1 cellular context compared by ENCODE assay signal in the genomic region with DNA sequence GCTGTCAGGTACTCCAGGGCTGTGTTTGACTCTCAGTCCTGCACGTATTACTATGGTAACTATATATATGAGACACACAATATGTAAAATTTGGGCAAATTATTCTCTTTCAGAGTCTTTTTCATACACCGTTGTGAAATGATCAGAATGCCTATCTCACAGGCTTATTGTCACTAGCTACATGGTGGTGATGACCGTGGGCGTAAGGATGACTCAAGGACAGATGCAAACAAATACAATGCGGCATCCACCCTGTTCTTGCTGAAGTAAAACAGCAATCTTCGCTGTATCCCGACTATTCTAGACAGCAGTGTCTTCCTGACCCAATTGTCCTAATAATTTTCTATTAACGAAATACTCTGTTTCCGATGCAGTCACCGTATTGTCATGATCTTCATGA.
A peak's percentile ranks its signal among the peaks of the same experiment; 100 is the strongest.
TF ChIP-seq lines count a peak whose summit lies in the region.

No MANE protein-coding gene starts in this region.

TF ChIP-seq in GM12878, 131 proteins besides CTCF, POLR2A, EP300 and RAD21:
- TF ChIP-seq POLR2AphosphoS2 (IDR thresholded peaks at IDR 0.05; ENCODE audit: low read depth, low read length) = peak; percentile 71; the same call in 1 of the 2 replicates
- TF ChIP-seq, protein P1, sequence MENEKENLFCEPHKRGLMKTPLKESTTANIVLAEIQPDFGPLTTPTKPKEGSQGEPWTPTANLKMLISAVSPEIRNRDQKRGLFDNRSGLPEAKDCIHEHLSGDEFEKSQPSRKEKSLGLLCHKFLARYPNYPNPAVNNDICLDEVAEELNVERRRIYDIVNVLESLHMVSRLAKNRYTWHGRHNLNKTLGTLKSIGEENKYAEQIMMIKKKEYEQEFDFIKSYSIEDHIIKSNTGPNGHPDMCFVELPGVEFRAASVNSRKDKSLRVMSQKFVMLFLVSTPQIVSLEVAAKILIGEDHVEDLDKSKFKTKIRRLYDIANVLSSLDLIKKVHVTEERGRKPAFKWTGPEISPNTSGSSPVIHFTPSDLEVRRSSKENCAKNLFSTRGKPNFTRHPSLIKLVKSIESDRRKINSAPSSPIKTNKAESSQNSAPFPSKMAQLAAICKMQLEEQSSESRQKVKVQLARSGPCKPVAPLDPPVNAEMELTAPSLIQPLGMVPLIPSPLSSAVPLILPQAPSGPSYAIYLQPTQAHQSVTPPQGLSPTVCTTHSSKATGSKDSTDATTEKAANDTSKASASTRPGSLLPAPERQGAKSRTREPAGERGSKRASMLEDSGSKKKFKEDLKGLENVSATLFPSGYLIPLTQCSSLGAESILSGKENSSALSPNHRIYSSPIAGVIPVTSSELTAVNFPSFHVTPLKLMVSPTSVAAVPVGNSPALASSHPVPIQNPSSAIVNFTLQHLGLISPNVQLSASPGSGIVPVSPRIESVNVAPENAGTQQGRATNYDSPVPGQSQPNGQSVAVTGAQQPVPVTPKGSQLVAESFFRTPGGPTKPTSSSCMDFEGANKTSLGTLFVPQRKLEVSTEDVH (IDR thresholded peaks at IDR 0.05; ENCODE audit: low read depth, partially characterized antibody) = no peak
TF ChIP-seq in GM12878: peak in this region for 1.
